Comparison of ENCODE assay signal across 26 cellular contexts in the genomic region with DNA sequence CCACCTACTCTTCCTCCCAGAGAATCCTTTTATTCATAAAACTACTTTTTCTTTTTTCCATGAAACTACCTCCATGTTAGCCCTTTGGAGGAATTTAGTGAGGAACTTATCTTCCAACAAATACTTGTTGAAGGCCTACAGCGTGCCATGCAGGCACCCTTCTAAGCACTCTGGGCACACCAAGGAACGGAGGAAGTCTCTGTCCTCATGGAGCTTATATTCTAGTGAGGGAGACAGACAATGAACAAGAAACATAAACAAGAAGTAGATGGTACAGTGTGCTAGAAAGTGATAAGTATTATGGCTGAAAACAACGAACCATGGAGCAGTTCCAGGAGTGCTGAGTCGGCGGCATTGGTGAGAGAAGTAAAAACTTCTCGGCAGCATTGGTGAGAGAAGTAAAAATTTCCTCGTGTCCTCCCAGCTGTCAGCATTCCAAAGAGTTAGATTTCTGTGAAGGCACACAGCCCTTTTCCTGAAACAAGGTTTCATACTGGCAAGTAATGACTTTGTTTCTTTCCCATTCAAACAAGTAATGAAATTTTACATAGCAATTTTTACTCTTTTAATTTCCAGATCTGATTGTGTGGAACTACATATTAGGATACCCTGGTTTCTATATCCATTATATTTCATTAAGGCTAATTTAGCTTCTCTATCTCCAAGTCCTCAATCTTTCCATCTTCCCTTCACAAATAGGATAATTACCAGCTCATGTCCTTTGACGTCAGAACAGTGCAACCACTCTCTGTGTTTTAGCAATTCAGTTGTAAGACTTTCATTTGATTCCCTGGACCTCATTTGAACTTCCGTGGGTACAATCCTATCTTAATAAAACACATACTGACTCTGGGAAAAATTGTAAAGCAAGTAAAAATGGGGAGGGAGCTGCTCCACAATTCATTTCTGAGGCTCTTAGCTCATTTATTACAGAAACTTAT. TPM values are rescaled to one million over a fixed set of nuclear protein-coding genes. Genes with fewer than 3 reads are reported as not detected.
A peak's percentile ranks its signal among the peaks of the same experiment; 100 is the strongest.
DNase-seq lines count a peak whose midpoint lies in the region; ATAC-seq, FAIRE-seq and TF ChIP-seq lines count a peak whose summit lies in the region.
"Had no signal": no experiment of that assay in that cellular context is flagged by ENCODE, and none has a peak within 500 bp of the region (broad histone marks: within the 10 kb centered on the region; RNA-seq: fewer than 3 reads in every experiment).

No MANE protein-coding gene starts in this region.

- WGBS in HepG2 (ENCODE audit: low lambda C conversion rate), result 4% methylated on average over 9 of the region's 9 CpGs
- WGBS in right lobe of liver (ENCODE audit: insufficient coverage, low coverage, low lambda C conversion rate, missing lambda C conversion rate), result 39% methylated on average over 9 of the region's 9 CpGs

- H3K9ac ChIP-seq in HepG2 (ENCODE audit: insufficient read depth, low read depth, low read length) (no peak overlapping the region), parathyroid adenoma (no peak overlapping the region)

- DNase-seq in HepG2 (ENCODE audit: low spot score), result no peak
- no peak for DNase-seq in right lobe of liver
- DNase-seq in fibroblast of mammary gland (ENCODE audit: low read depth), result peak; percentile 47
- no peak for DNase-seq in HuH-7.5 (ENCODE audit: low spot score)
- DNase-seq in activated T-helper 1 cell treated with anti-CD3 and anti-CD28 coated beads, Interleukin-12 subunit alpha, Interleukin-12 subunit beta, Interleukin-2, Interleukin-4 antibody, amounts not matched to agents 30 ng/mL and 10 ng/mL and 1 ng/mL, durations not matched to agents 14 hours and 24 hours and 36 hours (ENCODE audit: low spot score), result no peak
- no peak for DNase-seq in SKM-1 treated with dmso at 0.1 percent for 144 hours (lab: John Stamatoyannopoulos, UW; ENCODE audit: unreplicated experiment)
- no peak for DNase-seq in NCI-H1092 treated with DMSO at 0.1 percent for 48 hours (lab: John Stamatoyannopoulos, UW)
- DNase-seq: activated CD4-positive, alpha-beta T cell treated with anti-CD3 and anti-CD28 coated beads for 1 hour; activated CD8-positive, alpha-beta T cell treated with anti-CD3 and anti-CD28 coated beads for 36 hours; AML-193; anterior cingulate cortex; caudate nucleus; CD4-positive, alpha-beta memory T cell; immature natural killer cell; left lung; mesenchymal stem cell; NCI-H510A; PC-3; Right ventricle myocardium superior had no signal

- H3K9me3 ChIP-seq in HepG2 (ENCODE audit: low read length), result no peaks in the 10 kb centered on the region
- no peaks in the 10 kb centered on the region for H3K9me3 ChIP-seq in right lobe of liver
- no peaks in the 10 kb centered on the region for H3K9me3 ChIP-seq in parathyroid adenoma (ENCODE audit: control insufficient read depth, low read length)
- H3K9me3 ChIP-seq: esophagus muscularis mucosa, left lung, neutrophil had no signal

- H3K4me1 Mint-ChIP-seq in activated T-helper 1 cell treated with anti-CD3 and anti-CD28 coated beads, Interleukin-12 subunit alpha, Interleukin-12 subunit beta, Interleukin-2, Interleukin-4 antibody, amounts not matched to agents 30 ng/mL and 10 ng/mL and 1 ng/mL, durations not matched to agents 14 hours and 24 hours and 36 hours (ENCODE audit: low read depth), result peaks cover 9% of the 10 kb centered on the region
- H3K4me1 Mint-ChIP-seq: immature natural killer cell had no signal

- H3K27me3 Mint-ChIP-seq in activated T-helper 1 cell treated with anti-CD3 and anti-CD28 coated beads, Interleukin-12 subunit alpha, Interleukin-12 subunit beta, Interleukin-2, Interleukin-4 antibody, amounts not matched to agents 30 ng/mL and 10 ng/mL and 1 ng/mL, durations not matched to agents 14 hours and 24 hours and 36 hours (ENCODE audit: insufficient read depth), result peaks cover 1% of the 10 kb centered on the region

- H3K27ac Mint-ChIP-seq in activated T-helper 1 cell treated with anti-CD3 and anti-CD28 coated beads, Interleukin-12 subunit alpha, Interleukin-12 subunit beta, Interleukin-2, Interleukin-4 antibody, amounts not matched to agents 30 ng/mL and 10 ng/mL and 1 ng/mL, durations not matched to agents 14 hours and 24 hours and 36 hours, result no peak overlapping the region
- H3K27ac Mint-ChIP-seq: activated CD8-positive, alpha-beta T cell treated with anti-CD3 and anti-CD28 coated beads for 36 hours; activated naive CD8-positive, alpha-beta T cell; activated T-helper 2 cell treated with anti-CD3 and anti-CD28 coated beads, Interferon-gamma antibody, Interleukin-2, Interleukin-4, amounts not matched to agents 10 μg/mL and 5 μg/mL and 100 μg/mL, durations not matched to agents 14 hours and 24 hours and 36 hours; CD4-positive, alpha-beta memory T cell; immature natural killer cell had no signal

- no peak overlapping the region for H3K4me2 ChIP-seq in HepG2 (ENCODE audit: low read depth, low read length)
- no peak overlapping the region for H3K4me2 ChIP-seq in parathyroid adenoma (ENCODE audit: low read length)

- H3K4me3 ChIP-seq in HepG2 (replicated peaks in 1 of 3; ENCODE audit: insufficient read depth in 1 of 3, low read depth in 2 of 3, low read length in 3 of 3) (no peak overlapping the region), right lobe of liver (no peak overlapping the region), fibroblast of mammary gland (ENCODE audit: control insufficient read depth, low read depth, low read length) (no peak overlapping the region), parathyroid adenoma (ENCODE audit: low read depth, low read length) (no peak overlapping the region)
- H3K4me3 ChIP-seq: esophagus muscularis mucosa, left lung had no signal

- in situ Hi-C loops in HepG2 (cut with HindIII; ENCODE audit: extremely low pct_ligation_motif_present, low pct_unique_long_range_greater_than_20kb), result no loop called here

- POLR2A ChIA-PET in HepG2 (lab: Yijun Ruan, JAX), result no interaction called here

- H3K4me1 ChIP-seq in HepG2 (ENCODE audit: insufficient read depth, low read length) (no peaks in the 10 kb centered on the region), right lobe of liver (no peaks in the 10 kb centered on the region), parathyroid adenoma (no peaks in the 10 kb centered on the region)
- H3K4me1 ChIP-seq: left lung had no signal

- H3K27me3 ChIP-seq in HepG2 (ENCODE audit: control insufficient read depth in 1 of 2, insufficient read depth in 2 of 2, low read length in 2 of 2) (0 out of 5 replicates have a peak, but pooled peaks cover 0 to 5% of the 10 kb centered on the region in 2 experiments), right lobe of liver (no peaks in the 10 kb centered on the region), parathyroid adenoma (ENCODE audit: control insufficient read depth, insufficient read depth, low read length) (no peaks in the 10 kb centered on the region)
- H3K27me3 ChIP-seq: esophagus muscularis mucosa, left lung had no signal

- H3K9me3 Mint-ChIP-seq in activated T-helper 1 cell treated with anti-CD3 and anti-CD28 coated beads, Interleukin-12 subunit alpha, Interleukin-12 subunit beta, Interleukin-2, Interleukin-4 antibody, amounts not matched to agents 30 ng/mL and 10 ng/mL and 1 ng/mL, durations not matched to agents 14 hours and 24 hours and 36 hours, result no peaks in the 10 kb centered on the region
- H3K9me3 Mint-ChIP-seq: activated CD8-positive, alpha-beta T cell treated with anti-CD3 and anti-CD28 coated beads for 36 hours; activated T-helper 2 cell treated with anti-CD3 and anti-CD28 coated beads, Interferon-gamma antibody, Interleukin-2, Interleukin-4, amounts not matched to agents 10 μg/mL and 5 μg/mL and 100 μg/mL, durations not matched to agents 14 hours and 24 hours and 36 hours had no signal

- no peak for FAIRE-seq in HepG2 (lab: Jason Lieb, UNC)
- FAIRE-seq: urothelium cell line had no signal

- H3K4me3 Mint-ChIP-seq in activated T-helper 1 cell treated with anti-CD3 and anti-CD28 coated beads, Interleukin-12 subunit alpha, Interleukin-12 subunit beta, Interleukin-2, Interleukin-4 antibody, amounts not matched to agents 30 ng/mL and 10 ng/mL and 1 ng/mL, durations not matched to agents 14 hours and 24 hours and 36 hours, result no peak overlapping the region
- H3K4me3 Mint-ChIP-seq: activated CD8-positive, alpha-beta T cell treated with anti-CD3 and anti-CD28 coated beads for 36 hours; activated naive CD8-positive, alpha-beta T cell; CD4-positive, alpha-beta memory T cell; immature natural killer cell had no signal

- no peak for TF ChIP-seq RAD21 in HepG2 (CRISPR knock-in tag; IDR thresholded peaks at IDR 0.05)

- H3K79me2 ChIP-seq in HepG2 (ENCODE audit: insufficient read depth, low read length), result no peaks in the 10 kb centered on the region
- H3K79me2 ChIP-seq in parathyroid adenoma, result no peaks in the 10 kb centered on the region

- H3K27ac ChIP-seq in HepG2 (ENCODE audit: extremely low read length, insufficient read depth, low read length), result no peak overlapping the region
- H3K27ac ChIP-seq in right lobe of liver, result no peak overlapping the region
- no peak overlapping the region for H3K27ac ChIP-seq in parathyroid adenoma
- H3K27ac ChIP-seq: esophagus muscularis mucosa, HL-60, left lung, neutrophil had no signal

- no peaks in the 10 kb centered on the region for H3K36me3 Mint-ChIP-seq in activated T-helper 1 cell treated with anti-CD3 and anti-CD28 coated beads, Interleukin-12 subunit alpha, Interleukin-12 subunit beta, Interleukin-2, Interleukin-4 antibody, amounts not matched to agents 30 ng/mL and 10 ng/mL and 1 ng/mL, durations not matched to agents 14 hours and 24 hours and 36 hours (ENCODE audit: low read depth)
- H3K36me3 Mint-ChIP-seq: activated naive CD8-positive, alpha-beta T cell; CD4-positive, alpha-beta memory T cell; immature natural killer cell had no signal

- CTCF ChIA-PET in HepG2 (lab: Yijun Ruan, JAX; ENCODE audit: low intra/inter-chr PET ratio, low total read pairs), result no interaction called here

- H4K20me1 ChIP-seq in HepG2 (ENCODE audit: insufficient read depth, low read length), result no peaks in the 10 kb centered on the region

- ATAC-seq in HepG2 (no peak), right lobe of liver (no peak)
- ATAC-seq: activated CD8-positive, alpha-beta T cell treated with anti-CD3 and anti-CD28 coated beads for 36 hours; left lung; PC-3 had no signal

- TF ChIP-seq POLR2A in HepG2 (IDR thresholded peaks at IDR 0.05; ENCODE audit: insufficient read depth in 1 of 2, low read depth in 2 of 2, low read length in 2 of 2) (no peak), right lobe of liver (IDR thresholded peaks at IDR 0.05) (no peak)

- H2AFZ ChIP-seq in HepG2 (ENCODE audit: low read length), result no peak overlapping the region
- H2AFZ ChIP-seq in parathyroid adenoma, result peak overlapping the region; percentile 46

- no peak for TF ChIP-seq CTCF in HepG2 (CRISPR knock-in tag; IDR thresholded peaks at IDR 0.05)
- TF ChIP-seq CTCF in right lobe of liver (IDR thresholded peaks at IDR 0.05), result no peak
- TF ChIP-seq CTCF in fibroblast of mammary gland (conservative IDR thresholded peaks at IDR 0.05; ENCODE audit: control insufficient read depth, insufficient read depth, low read depth, low read length), result no peak
- TF ChIP-seq CTCF in parathyroid adenoma (IDR thresholded peaks at IDR 0.05), result no peak

- TF ChIP-seq EP300 in HepG2 (IDR thresholded peaks at IDR 0.05; ENCODE audit: low read depth in 2 of 2, low read length in 2 of 2), result no peak
- no peak for TF ChIP-seq EP300 in HepG2 (CRISPR knock-in tag; IDR thresholded peaks at IDR 0.05; ENCODE audit: borderline replicate concordance)

- H3K36me3 ChIP-seq in HepG2 (replicated peaks in 1 of 2; ENCODE audit: control insufficient read depth in 1 of 2, insufficient read depth in 2 of 2, low read length in 2 of 2), result no peaks in the 10 kb centered on the region
- no peaks in the 10 kb centered on the region for H3K36me3 ChIP-seq in right lobe of liver
- no peaks in the 10 kb centered on the region for H3K36me3 ChIP-seq in parathyroid adenoma (ENCODE audit: control insufficient read depth, insufficient read depth, low read length)
- H3K36me3 ChIP-seq: esophagus muscularis mucosa, left lung, neutrophil had no signal

- BruUV-seq in HepG2 (replicated peaks; lab: Mats Ljungman, UMichigan), result no TSS peak

- intact Hi-C loops in HepG2 (cut with micrococcal nuclease; ENCODE audit: unreplicated experiment) (no loop called here), right lobe of liver (cut with DNase I) (no loop called here)
- intact Hi-C loops in activated T-helper 1 cell treated with anti-CD3 and anti-CD28 coated beads, Interleukin-12 subunit alpha, Interleukin-12 subunit beta, Interleukin-2, Interleukin-4 antibody, amounts not matched to agents 30 ng/mL and 10 ng/mL and 1 ng/mL, durations not matched to agents 14 hours and 24 hours and 36 hours (cut with micrococcal nuclease), result no loop called here

RNA-seq across cellular contexts. Expression of gene FAM76B, which starts 53.0 kb away (rescaled TPM):
- 21.7 and 24.2 TPM in 2 replicates for total RNA-seq in HepG2 (2016; rRNA removed; fragmentation: Illumina TruSeq; extraction: Trizol)
- 4.1 and 6.2 TPM in 2 replicates for total RNA-seq in HepG2 (2016; cell fraction: cytosol; rRNA removed; fragmentation: Illumina TruSeq; extraction: Trizol; ENCODE audit: low read depth)
- 15.2 and 24.9 TPM in 2 replicates for total RNA-seq in HepG2 (2016; cell fraction: insoluble cytoplasmic fraction; rRNA removed; fragmentation: Illumina TruSeq; extraction: Trizol)
- total RNA-seq in HepG2 (2016; cell fraction: membrane; rRNA removed; fragmentation: Illumina TruSeq; extraction: Trizol), result 9.1 TPM in 2 replicates
- total RNA-seq in HepG2 (2016; cell fraction: nucleus; rRNA removed; fragmentation: Illumina TruSeq; extraction: Trizol), result 49.9 TPM in 2 replicates
- polyA plus RNA-seq in HepG2 (2011; rRNA removed), result 18.6 and 20.2 TPM in 2 replicates
- polyA plus RNA-seq in HepG2 (2011; cell fraction: cytosol; rRNA removed), result 4.3 and 6.4 TPM in 2 replicates
- 49.1 and 51.0 TPM in 2 replicates for polyA plus RNA-seq in HepG2 (2011; cell fraction: nucleus; rRNA removed)
- 12.3 and 18.0 TPM in 2 replicates for polyA plus RNA-seq in HepG2 (2012)
- polyA plus RNA-seq in HepG2 (2016; cell fraction: cytosol; fragmentation: Illumina TruSeq; extraction: Trizol; ENCODE audit: low read depth), result 1.9 and 2.3 TPM in 2 replicates
- 12.4 and 15.7 TPM in 2 replicates for polyA plus RNA-seq in HepG2 (2016; cell fraction: insoluble cytoplasmic fraction; fragmentation: Illumina TruSeq; extraction: Trizol; ENCODE audit: low read depth)
- polyA plus RNA-seq in HepG2 (2016; cell fraction: membrane; fragmentation: Illumina TruSeq; extraction: Trizol; ENCODE audit: low read depth), result 4.7 and 7.0 TPM in 2 replicates
- polyA plus RNA-seq in HepG2 (2016; cell fraction: nucleus; fragmentation: Illumina TruSeq; extraction: Trizol; ENCODE audit: insufficient read depth, low read depth), result 62.3 and 70.8 TPM in 2 replicates
- 5.3 and 9.7 TPM in 2 replicates for polyA minus RNA-seq in HepG2 (2011; rRNA and poly(A)+ RNA removed; ENCODE audit: low replicate concordance)
- polyA minus RNA-seq in HepG2 (2011; cell fraction: cytosol; rRNA and poly(A)+ RNA removed), result 8.6 and 9.7 TPM in 2 replicates
- 79.7 and 93.4 TPM in 2 replicates for polyA minus RNA-seq in HepG2 (2011; cell fraction: nucleus; rRNA and poly(A)+ RNA removed)
- total RNA-seq in right lobe of liver, result 10 to 100 TPM; 12.9 to 28.1 (median 16.6) TPM
- 40.5 and 45.6 TPM in 2 replicates for total RNA-seq in activated T-helper 1 cell treated with anti-CD3 and anti-CD28 coated beads, Interleukin-12 subunit alpha, Interleukin-12 subunit beta, Interleukin-2, Interleukin-4 antibody, amounts not matched to agents 30 ng/mL and 10 ng/mL and 1 ng/mL, durations not matched to agents 14 hours and 24 hours and 36 hours

RNA-seq across cellular contexts. Expression of gene CEP57, which starts 53.8 kb away (rescaled TPM):
- total RNA-seq in HepG2 (2016; rRNA removed; fragmentation: Illumina TruSeq; extraction: Trizol), result 59.4 and 85.6 TPM in 2 replicates
- total RNA-seq in HepG2 (2016; cell fraction: cytosol; rRNA removed; fragmentation: Illumina TruSeq; extraction: Trizol; ENCODE audit: low read depth), result 25.7 and 26.4 TPM in 2 replicates
- 57.5 and 82.6 TPM in 2 replicates for total RNA-seq in HepG2 (2016; cell fraction: insoluble cytoplasmic fraction; rRNA removed; fragmentation: Illumina TruSeq; extraction: Trizol)
- 51.6 and 56.5 TPM in 2 replicates for total RNA-seq in HepG2 (2016; cell fraction: membrane; rRNA removed; fragmentation: Illumina TruSeq; extraction: Trizol)
- 52.8 and 61.0 TPM in 2 replicates for total RNA-seq in HepG2 (2016; cell fraction: nucleus; rRNA removed; fragmentation: Illumina TruSeq; extraction: Trizol)
- polyA plus RNA-seq in HepG2 (2011; rRNA removed), result 23.5 and 34.3 TPM in 2 replicates
- polyA plus RNA-seq in HepG2 (2011; cell fraction: cytosol; rRNA removed), result 15.9 and 16.2 TPM in 2 replicates
- 20.6 and 21.8 TPM in 2 replicates for polyA plus RNA-seq in HepG2 (2011; cell fraction: nucleus; rRNA removed)
- 30.9 and 39.6 TPM in 2 replicates for polyA plus RNA-seq in HepG2 (2012)
- polyA plus RNA-seq in HepG2 (2016; cell fraction: cytosol; fragmentation: Illumina TruSeq; extraction: Trizol; ENCODE audit: low read depth), result 11.9 and 12.0 TPM in 2 replicates
- 57.6 and 58.2 TPM in 2 replicates for polyA plus RNA-seq in HepG2 (2016; cell fraction: insoluble cytoplasmic fraction; fragmentation: Illumina TruSeq; extraction: Trizol; ENCODE audit: low read depth)
- 25.3 and 27.9 TPM in 2 replicates for polyA plus RNA-seq in HepG2 (2016; cell fraction: membrane; fragmentation: Illumina TruSeq; extraction: Trizol; ENCODE audit: low read depth)
- 66.5 and 71.4 TPM in 2 replicates for polyA plus RNA-seq in HepG2 (2016; cell fraction: nucleus; fragmentation: Illumina TruSeq; extraction: Trizol; ENCODE audit: insufficient read depth, low read depth)
- polyA minus RNA-seq in HepG2 (2011; rRNA and poly(A)+ RNA removed; ENCODE audit: low replicate concordance), result 14.1 and 31.3 TPM in 2 replicates
- 26.5 and 27.4 TPM in 2 replicates for polyA minus RNA-seq in HepG2 (2011; cell fraction: cytosol; rRNA and poly(A)+ RNA removed)
- polyA minus RNA-seq in HepG2 (2011; cell fraction: nucleus; rRNA and poly(A)+ RNA removed), result 61.5 and 63.7 TPM in 2 replicates
- total RNA-seq in right lobe of liver, result 10 to 100 TPM; 25.5 to 46.2 (median 36.1) TPM
- total RNA-seq in activated T-helper 1 cell treated with anti-CD3 and anti-CD28 coated beads, Interleukin-12 subunit alpha, Interleukin-12 subunit beta, Interleukin-2, Interleukin-4 antibody, amounts not matched to agents 30 ng/mL and 10 ng/mL and 1 ng/mL, durations not matched to agents 14 hours and 24 hours and 36 hours, result 77.1 and 77.7 TPM in 2 replicates
